1 cellular context compared by ENCODE assay signal in the genomic region with DNA sequence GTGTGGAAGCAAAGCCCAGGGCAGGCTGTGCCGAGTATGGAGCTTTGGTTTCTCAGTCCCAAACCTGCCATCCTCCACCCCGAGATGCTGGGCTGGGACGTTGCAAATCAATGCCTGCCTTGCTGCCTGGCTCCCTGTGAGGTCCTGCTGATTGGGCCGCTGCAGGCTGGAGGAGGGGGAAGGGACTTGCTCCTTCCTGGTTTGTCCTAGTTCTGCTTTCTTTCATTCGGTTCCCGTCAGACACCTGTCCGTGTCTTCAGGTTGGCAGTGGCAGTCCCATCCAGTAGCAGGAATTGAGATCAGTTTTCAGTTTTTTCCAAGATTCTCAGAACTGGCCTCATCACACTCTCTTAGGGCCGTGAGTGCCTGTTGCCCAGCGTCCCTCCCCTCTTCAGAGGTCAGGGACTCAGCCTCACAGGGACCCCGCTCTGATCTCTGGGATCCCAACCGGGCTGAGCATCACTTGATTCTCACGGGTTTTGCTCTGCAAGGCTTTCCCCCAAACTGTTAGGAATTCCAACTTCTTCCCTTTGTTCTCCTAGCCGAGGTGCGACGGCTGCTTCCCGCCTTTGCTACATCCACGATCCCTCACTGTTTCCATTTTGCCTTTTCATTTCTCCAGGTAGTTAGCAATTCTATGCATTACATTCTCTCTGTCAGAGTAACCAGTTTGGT.
TF ChIP-seq lines count a peak whose summit lies in the region.

No MANE protein-coding gene starts in this region.

TF ChIP-seq in K562, 482 proteins besides CTCF, POLR2A, EP300 and RAD21:
- TF ChIP-seq ZNF146 (CRISPR knock-in tag; IDR thresholded peaks at IDR 0.05; ENCODE audit: unreplicated experiment) (no peak), ZC3H8 (IDR thresholded peaks at IDR 0.05) (no peak), BACH1 (tag; IDR thresholded peaks at IDR 0.05) (no peak), RAD51 (IDR thresholded peaks at IDR 0.05; ENCODE audit: borderline replicate concordance, low read depth) (no peak), BHLHE40 (IDR thresholded peaks at IDR 0.05; ENCODE audit: low read length) (no peak), ADNP (tag; IDR thresholded peaks at IDR 0.05) (no peak), ZNF347 (CRISPR knock-in tag; IDR thresholded peaks at IDR 0.05; ENCODE audit: low read depth) (no peak), JUN (IDR thresholded peaks at IDR 0.05; ENCODE audit: borderline replicate concordance, low read depth, low read length) (no peak), JUN (CRISPR knock-in tag; IDR thresholded peaks at IDR 0.05; ENCODE audit: borderline replicate concordance) (no peak), GATA2 (CRISPR knock-in tag; IDR thresholded peaks at IDR 0.05) (no peak), IFI16 (CRISPR knock-in tag; IDR thresholded peaks at IDR 0.05) (no peak)
